In genomic region chr10:133377025-133377817, GRCh38 we compare ENCODE assay signal across 11 cellular contexts. TPM values are rescaled to one million over a fixed set of nuclear protein-coding genes. Genes with fewer than 3 reads are reported as not detected.
DNase-seq lines count a peak whose midpoint lies in the region; ATAC-seq and TF ChIP-seq lines count a peak whose summit lies in the region.
"Had no signal": no experiment of that assay in that cellular context is flagged by ENCODE, and none has a peak within 500 bp of the region (broad histone marks: within the 10 kb centered on the region; RNA-seq: fewer than 3 reads in every experiment).

No MANE protein-coding gene starts in this region.

- no peak for TF ChIP-seq POLR2A in vagina (IDR thresholded peaks at IDR 0.05)

- peaks cover 8% of the 10 kb centered on the region for H3K4me1 Mint-ChIP-seq in activated T-helper 2 cell treated with anti-CD3 and anti-CD28 coated beads, Interferon-gamma antibody, Interleukin-2, Interleukin-4, amounts not matched to agents 10 μg/mL and 5 μg/mL and 100 μg/mL, durations not matched to agents 14 hours and 24 hours and 36 hours (ENCODE audit: low read depth)
- H3K4me1 Mint-ChIP-seq in naive B cell: peaks cover 26 to 53% (median 41%) of the 10 kb centered on the region in 3 donors

- H3K9me3 ChIP-seq in left ventricle myocardium inferior (replicated peaks): no peaks in the 10 kb centered on the region
- no peaks in the 10 kb centered on the region for H3K9me3 ChIP-seq in GM23248 (ENCODE audit: low read depth)
- H3K9me3 ChIP-seq in vagina: no peaks in the 10 kb centered on the region

- 86 to 87% methylated on average over 29 to 30 of the region's 30 CpGs for WGBS in GM23248 (ENCODE audit: low coverage in 1 of 2, low lambda C conversion rate in 2 of 2, missing lambda C conversion rate in 2 of 2), 2 experiments

- TF ChIP-seq CTCF in left ventricle myocardium inferior (IDR thresholded peaks at IDR 0.05; ENCODE audit: borderline replicate concordance): no peak
- no peak for TF ChIP-seq CTCF in vagina (IDR thresholded peaks at IDR 0.05)

- no peak overlapping the region for H3K27ac Mint-ChIP-seq in activated T-helper 2 cell treated with anti-CD3 and anti-CD28 coated beads, Interferon-gamma antibody, Interleukin-2, Interleukin-4, amounts not matched to agents 10 μg/mL and 5 μg/mL and 100 μg/mL, durations not matched to agents 14 hours and 24 hours and 36 hours
- H3K27ac Mint-ChIP-seq in naive B cell: peak overlapping the region in 1 of 6 donors; percentile 81

- H3F3A ChIP-seq in GM23248 (ENCODE audit: insufficient read depth): no peaks in the 10 kb centered on the region

- intact Hi-C loops in left ventricle myocardium inferior (cut with micrococcal nuclease) (no loop called here), Right ventricle myocardium superior (cut with DNase I) (no loop called here), vagina (cut with DNase I) (no loop called here)
- intact Hi-C loops in activated T-helper 2 cell treated with anti-CD3 and anti-CD28 coated beads, Interferon-gamma antibody, Interleukin-2, Interleukin-4, amounts not matched to agents 10 μg/mL and 5 μg/mL and 100 μg/mL, durations not matched to agents 14 hours and 24 hours and 36 hours (cut with micrococcal nuclease): loop anchor here (5.0 kb wide), 1 partner anchor 840 kb away; the partner anchor contains the start of gene INPP5A

- no peak overlapping the region for H3K9ac ChIP-seq in GM23248

- no peaks in the 10 kb centered on the region for H3K9me3 Mint-ChIP-seq in activated T-helper 2 cell treated with anti-CD3 and anti-CD28 coated beads, Interferon-gamma antibody, Interleukin-2, Interleukin-4, amounts not matched to agents 10 μg/mL and 5 μg/mL and 100 μg/mL, durations not matched to agents 14 hours and 24 hours and 36 hours
- no peaks in the 10 kb centered on the region for H3K9me3 Mint-ChIP-seq in naive B cell

- H3K79me2 ChIP-seq in GM23248 (ENCODE audit: insufficient read depth): 0 out of 2 replicates have a peak, but pooled peaks cover 1% of the 10 kb centered on the region

- no peak for ATAC-seq in Right ventricle myocardium superior (ENCODE audit: poor library complexity)
- no peak for ATAC-seq in naive B cell (ENCODE audit: low read depth in 2 of 2)
- no peak for ATAC-seq in GM21515 (IDR thresholded peaks at IDR 0.05; ENCODE audit: unreplicated experiment)

- H3K4me1 ChIP-seq in left ventricle myocardium inferior (peaks cover 41% of the 10 kb centered on the region), GM23248 (ENCODE audit: insufficient read depth) (no peaks in the 10 kb centered on the region), vagina (peaks cover 31% of the 10 kb centered on the region)

- DNase-seq in left ventricle myocardium inferior (no peak), Right ventricle myocardium superior (no peak), naive B cell (no peak), GM23248 (no peak), NCI-H1694 (lab: John Stamatoyannopoulos, UW) (no peak), vagina (ENCODE audit: extremely low spot score in 2 of 2) (no peak)
- no peak for DNase-seq in activated T-helper 2 cell treated with anti-CD3 and anti-CD28 coated beads, Interferon-gamma antibody, Interleukin-2, Interleukin-4, amounts not matched to agents 10 μg/mL and 5 μg/mL and 100 μg/mL, durations not matched to agents 14 hours and 24 hours and 36 hours (ENCODE audit: low spot score)
- DNase-seq: activated effector memory CD4-positive, alpha-beta T cell treated with Interleukin-2 at 50 U/mL for 16 hours; GDM1; small intestine had no signal

- H2AFZ ChIP-seq in GM23248: no peak overlapping the region

- peak overlapping the region; percentile 86 for H3K4me3 ChIP-seq in left ventricle myocardium inferior
- no peak overlapping the region for H3K4me3 ChIP-seq in GM23248
- no peak overlapping the region for H3K4me3 ChIP-seq in vagina

- no peaks in the 10 kb centered on the region for H3K27me3 ChIP-seq in left ventricle myocardium inferior (ENCODE audit: low read depth)
- no peaks in the 10 kb centered on the region for H3K27me3 ChIP-seq in GM23248 (replicated peaks; ENCODE audit: insufficient read depth)
- no peaks in the 10 kb centered on the region for H3K27me3 ChIP-seq in vagina

- no peaks in the 10 kb centered on the region for H4K20me1 ChIP-seq in GM23248 (ENCODE audit: insufficient read depth)

- in situ Hi-C loops in GM23248 (cut with MboI): no loop called here

- H3K4me2 ChIP-seq in GM23248 (ENCODE audit: unreplicated experiment): no peak overlapping the region

- no peaks in the 10 kb centered on the region for H3K9me2 ChIP-seq in GM23248 (ENCODE audit: insufficient read depth)

- peak overlapping the region; percentile 35 for H3K4me3 Mint-ChIP-seq in activated T-helper 2 cell treated with anti-CD3 and anti-CD28 coated beads, Interferon-gamma antibody, Interleukin-2, Interleukin-4, amounts not matched to agents 10 μg/mL and 5 μg/mL and 100 μg/mL, durations not matched to agents 14 hours and 24 hours and 36 hours (ENCODE audit: low read depth)
- peak overlapping the region; percentile 74 to 95 (median 83) for H3K4me3 Mint-ChIP-seq in naive B cell

- H3K36me3 ChIP-seq in left ventricle myocardium inferior (no peaks in the 10 kb centered on the region), GM23248 (ENCODE audit: low read depth) (no peaks in the 10 kb centered on the region; the same call in 1 of the 2 replicates), vagina (no peaks in the 10 kb centered on the region)

- H3K27ac ChIP-seq in left ventricle myocardium inferior (replicated peaks): peak overlapping the region; percentile 88
- H3K27ac ChIP-seq in GM23248: no peak overlapping the region
- H3K27ac ChIP-seq in vagina: no peak overlapping the region

- peaks cover 4% of the 10 kb centered on the region for H3K36me3 Mint-ChIP-seq in activated T-helper 2 cell treated with anti-CD3 and anti-CD28 coated beads, Interferon-gamma antibody, Interleukin-2, Interleukin-4, amounts not matched to agents 10 μg/mL and 5 μg/mL and 100 μg/mL, durations not matched to agents 14 hours and 24 hours and 36 hours (ENCODE audit: low read depth)
- no peaks in the 10 kb centered on the region for H3K36me3 Mint-ChIP-seq in naive B cell

- H3K27me3 Mint-ChIP-seq in activated T-helper 2 cell treated with anti-CD3 and anti-CD28 coated beads, Interferon-gamma antibody, Interleukin-2, Interleukin-4, amounts not matched to agents 10 μg/mL and 5 μg/mL and 100 μg/mL, durations not matched to agents 14 hours and 24 hours and 36 hours (ENCODE audit: low read depth): peaks cover 5% of the 10 kb centered on the region
- no peaks in the 10 kb centered on the region for H3K27me3 Mint-ChIP-seq in naive B cell

RNA-seq across cellular contexts. Expression of gene PAOX, which starts 1.8 kb away (rescaled TPM):
- total RNA-seq in left ventricle myocardium inferior (2.9 TPM), Right ventricle myocardium superior (3.4 TPM), vagina (16.9 TPM)
- 11.9 and 13.2 TPM in 2 replicates for total RNA-seq in activated T-helper 2 cell treated with anti-CD3 and anti-CD28 coated beads, Interferon-gamma antibody, Interleukin-2, Interleukin-4, amounts not matched to agents 10 μg/mL and 5 μg/mL and 100 μg/mL, durations not matched to agents 14 hours and 24 hours and 36 hours
- polyA plus RNA-seq in naive B cell (ENCODE audit: low read depth in 6 of 6) (10 to 100 TPM; 45.3 to 63.2 (median 53.5) TPM), GM23248 (2016; fragmentation: Nextera tagmentation; extraction: Ambion mirVana) (4.5 TPM in 2 replicates)
- total RNA-seq in GM23248 (2014; rRNA removed; shearing (Covaris generic)): 4.1 and 5.8 TPM in 2 replicates

RNA-seq across cellular contexts. Expression of gene ECHS1, which starts 4.1 kb away (rescaled TPM):
- 212 TPM for total RNA-seq in left ventricle myocardium inferior
- total RNA-seq in Right ventricle myocardium superior: 239 TPM
- total RNA-seq in activated T-helper 2 cell treated with anti-CD3 and anti-CD28 coated beads, Interferon-gamma antibody, Interleukin-2, Interleukin-4, amounts not matched to agents 10 μg/mL and 5 μg/mL and 100 μg/mL, durations not matched to agents 14 hours and 24 hours and 36 hours: 74.2 and 74.8 TPM in 2 replicates
- 100 to 1,000 TPM in 4 of 6 donors, 10 to 100 TPM in 2; 89.3 to 121 (median 110) TPM for polyA plus RNA-seq in naive B cell (ENCODE audit: low read depth in 6 of 6)
- total RNA-seq in GM23248 (2014; rRNA removed; shearing (Covaris generic)): 76.1 and 82.2 TPM in 2 replicates
- 147 and 150 TPM in 2 replicates for polyA plus RNA-seq in GM23248 (2016; fragmentation: Nextera tagmentation; extraction: Ambion mirVana)
- 45.4 TPM for total RNA-seq in vagina

RNA-seq across cellular contexts. Expression of gene MTG1, which starts 16.7 kb away (rescaled TPM):
- 14.0 TPM for total RNA-seq in left ventricle myocardium inferior
- total RNA-seq in Right ventricle myocardium superior: 14.7 TPM
- total RNA-seq in activated T-helper 2 cell treated with anti-CD3 and anti-CD28 coated beads, Interferon-gamma antibody, Interleukin-2, Interleukin-4, amounts not matched to agents 10 μg/mL and 5 μg/mL and 100 μg/mL, durations not matched to agents 14 hours and 24 hours and 36 hours: 67.6 and 69.0 TPM in 2 replicates
- polyA plus RNA-seq in naive B cell (ENCODE audit: low read depth in 6 of 6): 10 to 100 TPM; 41.1 to 82.6 (median 47.3) TPM
- total RNA-seq in GM23248 (2014; rRNA removed; shearing (Covaris generic)): 22.8 and 26.1 TPM in 2 replicates
- 50.7 and 53.4 TPM in 2 replicates for polyA plus RNA-seq in GM23248 (2016; fragmentation: Nextera tagmentation; extraction: Ambion mirVana)
- total RNA-seq in vagina: 57.5 TPM

RNA-seq across cellular contexts. Expression of gene FUOM, which starts 19.4 kb away (rescaled TPM):
- total RNA-seq in left ventricle myocardium inferior: 5.1 TPM
- 7.4 TPM for total RNA-seq in Right ventricle myocardium superior
- total RNA-seq in activated T-helper 2 cell treated with anti-CD3 and anti-CD28 coated beads, Interferon-gamma antibody, Interleukin-2, Interleukin-4, amounts not matched to agents 10 μg/mL and 5 μg/mL and 100 μg/mL, durations not matched to agents 14 hours and 24 hours and 36 hours: 44.0 and 45.7 TPM in 2 replicates
- 10 to 100 TPM; 31.3 to 46.5 (median 42.0) TPM for polyA plus RNA-seq in naive B cell (ENCODE audit: low read depth in 6 of 6)
- total RNA-seq in GM23248 (2014; rRNA removed; shearing (Covaris generic)): 19.5 and 24.5 TPM in 2 replicates
- 20.9 and 21.5 TPM in 2 replicates for polyA plus RNA-seq in GM23248 (2016; fragmentation: Nextera tagmentation; extraction: Ambion mirVana)
- 54.0 TPM for total RNA-seq in vagina

RNA-seq across cellular contexts. Expression of gene PRAP1, which starts 30.0 kb away (rescaled TPM):
- total RNA-seq in left ventricle myocardium inferior (not detected), Right ventricle myocardium superior (not detected), vagina (not detected)
- total RNA-seq in activated T-helper 2 cell treated with anti-CD3 and anti-CD28 coated beads, Interferon-gamma antibody, Interleukin-2, Interleukin-4, amounts not matched to agents 10 μg/mL and 5 μg/mL and 100 μg/mL, durations not matched to agents 14 hours and 24 hours and 36 hours: not detected in 2 replicates
- polyA plus RNA-seq in naive B cell (ENCODE audit: low read depth in 6 of 6) (not detected), GM23248 (2016; fragmentation: Nextera tagmentation; extraction: Ambion mirVana) (not detected in 2 replicates)
- not detected in 2 replicates for total RNA-seq in GM23248 (2014; rRNA removed; shearing (Covaris generic))
